In genomic region chr14:99224116-99224910, GRCh38 we compare ENCODE assay signal across 17 cellular contexts. TPM values are rescaled to one million over a fixed set of nuclear protein-coding genes. Genes with fewer than 3 reads are reported as not detected.
DNase-seq lines count a peak whose midpoint lies in the region; ATAC-seq, FAIRE-seq and TF ChIP-seq lines count a peak whose summit lies in the region.
"Had no signal": no experiment of that assay in that cellular context is flagged by ENCODE, and none has a peak within 500 bp of the region (broad histone marks: within the 10 kb centered on the region; RNA-seq: fewer than 3 reads in every experiment).

No MANE protein-coding gene starts in this region.

- CTCF ChIA-PET in activated CD8-positive, alpha-beta memory T cell treated with anti-CD3 and anti-CD28 coated beads, Interleukin-2, amount 10 ng/mL, durations not matched to agents 7 days and 5 days (lab: Charles Lee): interaction anchor here (1.0 to 3.8 kb wide), 9 partner anchors 9 to 48 kb away, joined by 3 to 18 read pairs (median 7); partner anchors contain the start of gene BCL11B

- H3K9me3 Mint-ChIP-seq in activated CD8-positive, alpha-beta memory T cell treated with anti-CD3 and anti-CD28 coated beads, Interleukin-2, amount 10 ng/mL, durations not matched to agents 7 days and 5 days (ENCODE audit: low read depth): no peaks in the 10 kb centered on the region
- no peaks in the 10 kb centered on the region for H3K9me3 Mint-ChIP-seq in central memory CD8-positive, alpha-beta T cell

- TF ChIP-seq CTCF in RWPE2 (IDR thresholded peaks at IDR 0.05; ENCODE audit: poor library complexity, severe bottlenecking): no peak
- no peak for TF ChIP-seq CTCF in pancreas (IDR thresholded peaks at IDR 0.05)
- TF ChIP-seq CTCF in spleen (IDR thresholded peaks at IDR 0.05 in 8 of 11, conservative IDR thresholded peaks at IDR 0.05 in 3 of 11): no peak

- H3K27ac ChIP-seq in RWPE2 (ENCODE audit: poor library complexity, severe bottlenecking) (no peak overlapping the region), pancreas (no peak overlapping the region), spleen (peak overlapping the region in 1 of 8 donors; percentile 62)
- H3K27ac ChIP-seq: dorsolateral prefrontal cortex, suprapubic skin had no signal

- no peaks in the 10 kb centered on the region for H3K27me3 Mint-ChIP-seq in activated CD8-positive, alpha-beta memory T cell treated with anti-CD3 and anti-CD28 coated beads, Interleukin-2, amount 10 ng/mL, durations not matched to agents 7 days and 5 days
- H3K27me3 Mint-ChIP-seq in central memory CD8-positive, alpha-beta T cell: no peaks in the 10 kb centered on the region

- H3K27ac Mint-ChIP-seq in activated CD8-positive, alpha-beta memory T cell treated with anti-CD3 and anti-CD28 coated beads, Interleukin-2, amount 10 ng/mL, durations not matched to agents 7 days and 5 days: peak overlapping the region; percentile 91
- peak overlapping the region; percentile 97 for H3K27ac Mint-ChIP-seq in central memory CD8-positive, alpha-beta T cell (ENCODE audit: low read depth)

- H3K4me3 ChIP-seq in RWPE2 (ENCODE audit: severe bottlenecking): no peak overlapping the region
- no peak overlapping the region for H3K4me3 ChIP-seq in pancreas
- no peak overlapping the region for H3K4me3 ChIP-seq in spleen
- H3K4me3 ChIP-seq: dorsolateral prefrontal cortex, Peyer's patch, suprapubic skin had no signal

- H3K4me1 ChIP-seq in RWPE2 (ENCODE audit: insufficient read depth, poor library complexity, severe bottlenecking): no peaks in the 10 kb centered on the region
- peaks cover 0 to 4% (median 0%) of the 10 kb centered on the region in 3 donors for H3K4me1 ChIP-seq in pancreas
- H3K4me1 ChIP-seq in spleen: peaks cover 0 to 98% (median 12%) of the 10 kb centered on the region in 6 donors
- H3K4me1 ChIP-seq: Caco-2, Peyer's patch had no signal

- H3K36me3 Mint-ChIP-seq in activated CD8-positive, alpha-beta memory T cell treated with anti-CD3 and anti-CD28 coated beads, Interleukin-2, amount 10 ng/mL, durations not matched to agents 7 days and 5 days: peaks cover 63% of the 10 kb centered on the region
- H3K36me3 Mint-ChIP-seq in central memory CD8-positive, alpha-beta T cell (ENCODE audit: insufficient read depth): peaks cover 70% of the 10 kb centered on the region

- H3K27me3 ChIP-seq in RWPE2 (ENCODE audit: insufficient read depth, poor library complexity, severe bottlenecking) (no peaks in the 10 kb centered on the region), pancreas (no peaks in the 10 kb centered on the region), spleen (replicated peaks in 1 of 7) (peaks cover 0 to 19% (median 0%) of the 10 kb centered on the region in 7 donors)
- H3K27me3 ChIP-seq: Peyer's patch, suprapubic skin had no signal

- H3K36me3 ChIP-seq in RWPE2 (ENCODE audit: low read depth): no peaks in the 10 kb centered on the region
- H3K36me3 ChIP-seq in pancreas: no peaks in the 10 kb centered on the region
- no peaks in the 10 kb centered on the region for H3K36me3 ChIP-seq in spleen
- H3K36me3 ChIP-seq: Peyer's patch, suprapubic skin had no signal

- FAIRE-seq in pancreas (lab: Jason Lieb, UNC): no peak

- H3K4me3 Mint-ChIP-seq in activated CD8-positive, alpha-beta memory T cell treated with anti-CD3 and anti-CD28 coated beads, Interleukin-2, amount 10 ng/mL, durations not matched to agents 7 days and 5 days: no peak overlapping the region
- peak overlapping the region; percentile 84 for H3K4me3 Mint-ChIP-seq in central memory CD8-positive, alpha-beta T cell

- no peak for ATAC-seq in activated CD8-positive, alpha-beta memory T cell treated with anti-CD3 and anti-CD28 coated beads, Interleukin-2, amount 10 ng/mL, durations not matched to agents 7 days and 5 days
- ATAC-seq in RWPE2 (ENCODE audit: low read depth) (no peak), pancreas (no peak)
- ATAC-seq in central memory CD8-positive, alpha-beta T cell (replicated peaks; ENCODE audit: extremely low read depth, poor library complexity, severe bottlenecking): no peak
- ATAC-seq in stimulated activated naive CD8-positive, alpha-beta T cell treated with anti-CD3 and anti-CD28 coated beads, Interleukin-15, Interleukin-2, amounts not matched to agents 100 U/mL and 50 U/mL, for 24 hours: peak; percentile 4
- ATAC-seq: left lobe of liver had no signal

- WGBS in pancreas, 2 donors: 74 to 83% methylated on average over 12 of the region's 12 CpGs
- WGBS in spleen, 5 donors: 55 to 65% (median 63%) methylated on average over 10 to 12 of the region's 12 CpGs

- intact Hi-C loops in pancreas (cut with DNase I) (no loop called here), spleen (cut with DNase I; ENCODE audit: low total_unique reads) (no loop called here)

- peaks cover 90% of the 10 kb centered on the region for H3K4me1 Mint-ChIP-seq in activated CD8-positive, alpha-beta memory T cell treated with anti-CD3 and anti-CD28 coated beads, Interleukin-2, amount 10 ng/mL, durations not matched to agents 7 days and 5 days
- peaks cover 94% of the 10 kb centered on the region for H3K4me1 Mint-ChIP-seq in central memory CD8-positive, alpha-beta T cell

- H3K9me3 ChIP-seq in RWPE2 (ENCODE audit: severe bottlenecking) (no peaks in the 10 kb centered on the region), pancreas (no peaks in the 10 kb centered on the region), spleen (no peaks in the 10 kb centered on the region)
- H3K9me3 ChIP-seq: Caco-2, Peyer's patch, suprapubic skin had no signal

- no peak for DNase-seq in activated CD8-positive, alpha-beta memory T cell treated with anti-CD3 and anti-CD28 coated beads, Interleukin-2, amount 10 ng/mL, durations not matched to agents 7 days and 5 days
- no peak for DNase-seq in activated CD8-positive, alpha-beta memory T cell treated with anti-CD3 and anti-CD28 coated beads, Interleukin-2, amount 50 U/mL, for 4 hours
- DNase-seq in RWPE2 (ENCODE audit: low spot score): peak; percentile 35
- DNase-seq in central memory CD8-positive, alpha-beta T cell (ENCODE audit: low spot score in 2 of 2): no peak
- DNase-seq in stimulated activated naive CD8-positive, alpha-beta T cell treated with anti-CD3 and anti-CD28 coated beads, Interleukin-15, Interleukin-2, amounts not matched to agents 100 U/mL and 50 U/mL, for 24 hours: no peak
- no peak for DNase-seq in AML-193 (lab: John Stamatoyannopoulos, UW)
- DNase-seq in pancreas: no peak
- DNase-seq in spleen: no peak
- DNase-seq: Caco-2, dorsolateral prefrontal cortex, GF-D8, hypothalamus, NCI-H1694 treated with DMSO at 0.1 percent for 48 hours, NCI-H524, Peyer's patch had no signal

- no peak for TF ChIP-seq POLR2A in spleen (IDR thresholded peaks at IDR 0.05)

RNA-seq across cellular contexts. Expression of gene BCL11B, which starts 47.7 kb away (rescaled TPM):
- total RNA-seq in activated CD8-positive, alpha-beta memory T cell treated with anti-CD3 and anti-CD28 coated beads, Interleukin-2, amount 10 ng/mL, durations not matched to agents 7 days and 5 days: 10 to 100 TPM; 53.0 to 66.2 TPM
- under 1 TPM; 0.12 to 0.47 (median 0.36) TPM for total RNA-seq in pancreas
- polyA plus RNA-seq in pancreas: under 1 TPM; 0.04 to 0.07 TPM
- 10 to 100 TPM in 6 of 7 donors, 1 to 10 TPM in 1; 7.9 to 21.1 (median 13.1) TPM for total RNA-seq in spleen
- 1 to 10 TPM in 2 of 3 donors, under 1 TPM in 1; 0.74 to 1.5 (median 1.4) TPM for polyA plus RNA-seq in spleen

Comparison
In these comparisons a context has a peak if more than half of its experiments do, and no peak if none do; other contexts are left out.
1. RNA of gene BCL11B, which starts 47.7 kb away (total RNA-seq): 53.0 to 66.2 TPM in activated CD8-positive, alpha-beta memory T cell treated with anti-CD3 and anti-CD28 coated beads, Interleukin-2, amount 10 ng/mL, durations not matched to agents 7 days and 5 days and 7.9 to 21.1 TPM in spleen; 0.12 to 0.47 TPM in pancreas; every median in the first group is over 4 times any median in the second.